22 cellular contexts compared by ENCODE assay signal in the genomic region with DNA sequence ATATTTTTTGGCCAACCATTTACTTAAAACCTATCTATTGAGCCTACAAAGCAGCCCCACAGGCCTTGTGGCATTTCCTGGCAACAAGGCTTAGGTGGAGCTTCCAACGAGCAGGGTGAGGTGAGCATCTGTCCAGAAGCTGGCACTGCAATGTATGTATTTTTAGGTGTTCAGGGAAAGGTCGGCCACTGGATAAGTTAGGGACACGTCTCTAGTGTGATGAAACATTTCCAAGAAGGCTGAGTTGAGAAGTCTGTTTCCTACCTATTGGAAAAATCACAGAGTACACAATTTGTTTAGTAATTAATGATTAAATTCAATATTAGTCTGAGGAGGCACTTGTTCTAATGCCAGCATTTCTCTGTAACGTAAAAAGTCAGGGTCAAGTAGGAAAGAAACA. TPM values are rescaled to one million over a fixed set of nuclear protein-coding genes. Genes with fewer than 3 reads are reported as not detected.
DNase-seq lines count a peak whose midpoint lies in the region; ATAC-seq and TF ChIP-seq lines count a peak whose summit lies in the region.
"Had no signal": no experiment of that assay in that cellular context is flagged by ENCODE, and none has a peak within 500 bp of the region (broad histone marks: within the 10 kb centered on the region; RNA-seq: fewer than 3 reads in every experiment).

No MANE protein-coding gene starts in this region.

- H3K27me3 ChIP-seq in dorsolateral prefrontal cortex (no peaks in the 10 kb centered on the region), skeletal muscle tissue (ENCODE audit: control insufficient read depth in 3 of 3, insufficient read depth in 3 of 3, low read length in 3 of 3) (no peaks in the 10 kb centered on the region)
- H3K27me3 ChIP-seq: Peyer's patch had no signal

- H3K9ac ChIP-seq in skeletal muscle tissue (ENCODE audit: low read depth in 1 of 3, low read length in 3 of 3) = no peak overlapping the region

- peaks cover 3% of the 10 kb centered on the region for H3K27me3 Mint-ChIP-seq in activated CD4-positive, alpha-beta T cell treated with anti-CD3 and anti-CD28 coated beads, Interleukin-2, amount 10 ng/mL, durations not matched to agents 24 days and 14 days
- H3K27me3 Mint-ChIP-seq: IgD-negative memory B cell had no signal

- TF ChIP-seq CTCF in 22Rv1 (IDR thresholded peaks at IDR 0.05) (no peak), dorsolateral prefrontal cortex (IDR thresholded peaks at IDR 0.05 in 54 of 56, conservative IDR thresholded peaks at IDR 0.05 in 2 of 56; ENCODE audit: low read depth in 1 of 56, partially characterized antibody in 56 of 56) (no peak)

- H3K27ac Mint-ChIP-seq in activated CD4-positive, alpha-beta T cell treated with anti-CD3 and anti-CD28 coated beads, Interleukin-2, amount 10 ng/mL, durations not matched to agents 24 days and 14 days = no peak overlapping the region
- H3K27ac Mint-ChIP-seq: B cell, CD14-positive monocyte, IgD-negative memory B cell had no signal

- H3K4me3 ChIP-seq in dorsolateral prefrontal cortex (no peak overlapping the region), skeletal muscle tissue (ENCODE audit: low read length in 3 of 3) (no peak overlapping the region)
- H3K4me3 ChIP-seq: A549, Peyer's patch had no signal

- intact Hi-C loops in dorsolateral prefrontal cortex (cut with DNase I) = no loop called here
- intact Hi-C loops in activated CD4-positive, alpha-beta T cell treated with anti-CD3 and anti-CD28 coated beads, Interleukin-2, amount 10 ng/mL, durations not matched to agents 24 days and 14 days (cut with micrococcal nuclease) = no loop called here

- H3K27ac ChIP-seq in 22Rv1 (peak overlapping the region; percentile 62), dorsolateral prefrontal cortex (peak overlapping the region in 43 of 59 donors; percentile 10 to 98 (median 92)), skeletal muscle tissue (ENCODE audit: low read depth, low read length) (peak overlapping the region; percentile 63)
- H3K27ac ChIP-seq: A549, Peyer's patch had no signal

- no peak overlapping the region for H3K4me3 Mint-ChIP-seq in activated CD4-positive, alpha-beta T cell treated with anti-CD3 and anti-CD28 coated beads, Interleukin-2, amount 10 ng/mL, durations not matched to agents 24 days and 14 days
- H3K4me3 Mint-ChIP-seq: B cell, CD14-positive monocyte, IgD-negative memory B cell had no signal

- no peaks in the 10 kb centered on the region for H3K36me3 ChIP-seq in skeletal muscle tissue (ENCODE audit: control insufficient read depth in 3 of 3, insufficient read depth in 3 of 3, low read length in 3 of 3)
- H3K36me3 ChIP-seq: Peyer's patch had no signal

- no peaks in the 10 kb centered on the region for H3K9me3 ChIP-seq in skeletal muscle tissue (ENCODE audit: control insufficient read depth in 3 of 3, low read length in 3 of 3)
- H3K9me3 ChIP-seq: A549, Peyer's patch had no signal

- no peaks in the 10 kb centered on the region for H3K36me3 Mint-ChIP-seq in activated CD4-positive, alpha-beta T cell treated with anti-CD3 and anti-CD28 coated beads, Interleukin-2, amount 10 ng/mL, durations not matched to agents 24 days and 14 days (ENCODE audit: low read depth)
- H3K36me3 Mint-ChIP-seq: CD14-positive monocyte, IgD-negative memory B cell had no signal

- DNase-seq in dorsolateral prefrontal cortex (no peak), left lobe of liver (ENCODE audit: low spot score) (no peak), NCI-H526 treated with DMSO at 0.1 percent for 48 hours (lab: John Stamatoyannopoulos, UW) (no peak), cortex of kidney (lab: John Stamatoyannopoulos, UW) (no peak)
- DNase-seq in activated CD4-positive, alpha-beta T cell treated with anti-CD3 and anti-CD28 coated beads, Interleukin-2, amount 10 ng/mL, durations not matched to agents 24 days and 14 days = no peak
- DNase-seq: MV-4-11, NCI-H1105 treated with DMSO at 0.1 percent for 48 hours, NCI-H1694, NCI-H2081, NCI-H2171, NCI-H345, NCI-H524, Peyer's patch had no signal

- H3K4me1 ChIP-seq in skeletal muscle tissue (ENCODE audit: control insufficient read depth in 3 of 3, insufficient read depth in 3 of 3, low read length in 3 of 3) = peaks cover 43 to 66% (median 45%) of the 10 kb centered on the region in 3 donors
- H3K4me1 ChIP-seq: A549 had no signal

- no peaks in the 10 kb centered on the region for H3K4me1 Mint-ChIP-seq in activated CD4-positive, alpha-beta T cell treated with anti-CD3 and anti-CD28 coated beads, Interleukin-2, amount 10 ng/mL, durations not matched to agents 24 days and 14 days
- H3K4me1 Mint-ChIP-seq: B cell, CD14-positive monocyte, IgD-negative memory B cell had no signal

- no peaks in the 10 kb centered on the region for H3K9me3 Mint-ChIP-seq in activated CD4-positive, alpha-beta T cell treated with anti-CD3 and anti-CD28 coated beads, Interleukin-2, amount 10 ng/mL, durations not matched to agents 24 days and 14 days
- H3K9me3 Mint-ChIP-seq: IgD-negative memory B cell had no signal

- ATAC-seq in left lobe of liver = peak; percentile 26
- no peak for ATAC-seq in HG02623 (IDR thresholded peaks at IDR 0.05; ENCODE audit: unreplicated experiment)
- ATAC-seq: A549, HCT116 had no signal

RNA-seq across cellular contexts. Expression of a gene that starts 17.8 kb away (rescaled TPM):
- total RNA-seq in dorsolateral prefrontal cortex (100 to 1,000 TPM in 108 of 120 experiments, 10 to 100 TPM in 12; 42.2 to 282 (median 175) TPM), left lobe of liver (1.2 TPM), skeletal muscle tissue (1.6 TPM)
- 0.07 and 0.21 TPM in 2 replicates for total RNA-seq in activated CD4-positive, alpha-beta T cell treated with anti-CD3 and anti-CD28 coated beads, Interleukin-2, amount 10 ng/mL, durations not matched to agents 24 days and 14 days
- total RNA-seq: B cell, OCI-LY7 had no signal

Comparison
In these comparisons a context has a peak if more than half of its experiments do, and no peak if none do; other contexts are left out.
1. RNA of a gene that starts 17.8 kb away (total RNA-seq): 42.2 to 282 TPM in dorsolateral prefrontal cortex; 1.6 TPM in skeletal muscle tissue (single experiment), 1.2 TPM in left lobe of liver (single experiment) and 0.07 to 0.21 TPM in activated CD4-positive, alpha-beta T cell treated with anti-CD3 and anti-CD28 coated beads, Interleukin-2, amount 10 ng/mL, durations not matched to agents 24 days and 14 days; every median in the first group is over 10 times any median in the second.
2. Peak in every context shown above with its lines, with median percentiles within 50 percentile points of each other: H3K27ac ChIP-seq.